24 cellular contexts compared by ENCODE assay signal in genomic region chr3:55264933-55265332, GRCh38.
DNase-seq lines count a peak whose midpoint lies in the region; ATAC-seq and TF ChIP-seq lines count a peak whose summit lies in the region.
"Had no signal": no experiment of that assay in that cellular context is flagged by ENCODE, and none has a peak within 500 bp of the region (broad histone marks: within the 10 kb centered on the region; RNA-seq: fewer than 3 reads in every experiment).

No MANE protein-coding gene starts in this region.

- H3K9me3 ChIP-seq in SK-N-SH: no peaks in the 10 kb centered on the region
- H3K9me3 ChIP-seq: MG63, SJSA1 had no signal

- H3K27ac Mint-ChIP-seq in HFFc6: 0 out of 2 replicates have a peak overlapping the region, but pooled peaks have one; percentile 29
- H3K27ac Mint-ChIP-seq: CD4-positive, CD25-positive, alpha-beta regulatory T cell had no signal

- POLR2A ChIA-PET in SK-N-SH (lab: Yijun Ruan, JAX): no interaction called here

- no peak for TF ChIP-seq CTCF in HFFc6 (IDR thresholded peaks at IDR 0.05)
- no peak for TF ChIP-seq CTCF in SK-N-SH (IDR thresholded peaks at IDR 0.05)
- no peak for TF ChIP-seq CTCF in fibroblast of mammary gland (conservative IDR thresholded peaks at IDR 0.05; ENCODE audit: control insufficient read depth, insufficient read depth, low read depth, low read length)

- peaks cover 8% of the 10 kb centered on the region for H3K9me3 Mint-ChIP-seq in HFFc6

- peak overlapping the region; percentile 10; the same call in 1 of the 2 replicates for H3K4me2 ChIP-seq in SK-N-SH
- H3K4me2 ChIP-seq: PC-9 had no signal

- peaks cover 56% of the 10 kb centered on the region for H3K4me1 Mint-ChIP-seq in HFFc6 (ENCODE audit: low read depth)
- H3K4me1 Mint-ChIP-seq: CD4-positive, CD25-positive, alpha-beta regulatory T cell had no signal

- DNase-seq in AG20443 (ENCODE audit: low spot score) (peak; percentile 15), HFFc6 (no peak), SK-N-SH (no peak), fibroblast of mammary gland (ENCODE audit: low read depth) (peak; percentile 36), NK-92 (lab: John Stamatoyannopoulos, UW; ENCODE audit: unreplicated experiment) (no peak)
- no peak for DNase-seq in stimulated activated CD4-positive, alpha-beta T cell treated with anti-CD3 and anti-CD28 coated beads, Interleukin-1b, Interleukin-23, amount 100 ng/mL, for 48 hours
- DNase-seq: CD4-positive, CD25-positive, alpha-beta regulatory T cell; GF-D8; Kasumi-1; MG63; NCI-H1105 treated with DMSO at 0.1 percent for 48 hours; NCI-H2029; NCI-H446; NCI-H526; NCI-H82; PC-9; Right ventricle myocardium superior; RPMI8226 had no signal

- no peak for ATAC-seq in GM19467 (IDR thresholded peaks at IDR 0.05; ENCODE audit: unreplicated experiment)
- no peak for ATAC-seq in activated CD4-positive, CD25-positive, alpha-beta regulatory T cell treated with anti-CD3 and anti-CD28 coated beads, Interleukin-2, amount 50 U/mL, for 24 hours
- ATAC-seq: HepG2, K562 had no signal

- TF ChIP-seq EP300 in SK-N-SH (IDR thresholded peaks at IDR 0.05; ENCODE audit: borderline replicate concordance in 1 of 2, low read depth in 1 of 2, low read length in 1 of 2): no peak

- peak overlapping the region; percentile 17 to 46 for H3K27ac ChIP-seq in SK-N-SH (ENCODE audit: low read depth in 2 of 2, low read length in 1 of 2)
- H3K27ac ChIP-seq: 22Rv1, PC-9, SJSA1 had no signal

- H3F3A ChIP-seq in SK-N-SH (replicated peaks; ENCODE audit: insufficient read depth): peaks cover 7% of the 10 kb centered on the region

- no peaks in the 10 kb centered on the region for H3K27me3 ChIP-seq in SK-N-SH (ENCODE audit: insufficient read depth)
- H3K27me3 ChIP-seq: MG63, SJSA1 had no signal

- WGBS in SK-N-SH (ENCODE audit: low lambda C conversion rate): 57% methylated on average over 3 of the region's 3 CpGs

- no peak overlapping the region; the same call in 1 of the 2 replicates for H2AFZ ChIP-seq in SK-N-SH (ENCODE audit: low read depth)
- H2AFZ ChIP-seq: PC-9 had no signal

- no peaks in the 10 kb centered on the region for H3K79me2 ChIP-seq in SK-N-SH (ENCODE audit: insufficient read depth)

- H3K27me3 Mint-ChIP-seq in HFFc6 (ENCODE audit: insufficient read depth): no peaks in the 10 kb centered on the region; the same call in 1 of the 2 replicates
- H3K27me3 Mint-ChIP-seq: CD4-positive, CD25-positive, alpha-beta regulatory T cell had no signal

- CTCF ChIA-PET in SK-N-SH (lab: Yijun Ruan, JAX): no interaction called here

- no peak overlapping the region for H3K9ac ChIP-seq in SK-N-SH

- peaks cover 18% of the 10 kb centered on the region for H3K36me3 Mint-ChIP-seq in HFFc6 (ENCODE audit: low read depth)
- H3K36me3 Mint-ChIP-seq: CD4-positive, CD25-positive, alpha-beta regulatory T cell had no signal

- H3K36me3 ChIP-seq in SK-N-SH (replicated peaks in 1 of 2; ENCODE audit: control insufficient read depth in 1 of 2, insufficient read depth in 2 of 2, low read length in 1 of 2): no peaks in the 10 kb centered on the region
- H3K36me3 ChIP-seq: MG63, SJSA1 had no signal

- H3K4me3 ChIP-seq in SK-N-SH (ENCODE audit: low read depth in 2 of 2, low read length in 1 of 2) (no peak overlapping the region), fibroblast of mammary gland (ENCODE audit: control insufficient read depth, low read depth, low read length) (no peak overlapping the region)
- H3K4me3 ChIP-seq: K562, MG63, PC-9, SJSA1 had no signal

- H3K4me3 Mint-ChIP-seq in HFFc6: no peak overlapping the region
- H3K4me3 Mint-ChIP-seq: CD4-positive, CD25-positive, alpha-beta regulatory T cell had no signal

- no peak for TF ChIP-seq RAD21 in SK-N-SH (IDR thresholded peaks at IDR 0.05; ENCODE audit: low read length)

- no peaks in the 10 kb centered on the region for H4K20me1 ChIP-seq in SK-N-SH (ENCODE audit: insufficient read depth)

- peaks cover 0 to 5% of the 10 kb centered on the region in 2 experiments; a peak in 2 of 4 replicates for H3K4me1 ChIP-seq in SK-N-SH (ENCODE audit: control insufficient read depth in 1 of 2, insufficient read depth in 2 of 2, low read depth in 1 of 2, low read length in 1 of 2)

- no peaks in the 10 kb centered on the region for H3K9me2 ChIP-seq in SK-N-SH

TF ChIP-seq in SK-N-SH, 30 proteins besides CTCF, POLR2A, EP300 and RAD21:
- no peak for TF ChIP-seq GATA2 (CRISPR knock-in tag; IDR thresholded peaks at IDR 0.05)
- TF ChIP-seq SIN3A (IDR thresholded peaks at IDR 0.05; ENCODE audit: borderline replicate concordance, low read depth, low read length): no peak
- TF ChIP-seq RCOR1 (IDR thresholded peaks at IDR 0.05; ENCODE audit: low read length): no peak
- no peak for TF ChIP-seq RFX5 (IDR thresholded peaks at IDR 0.05; ENCODE audit: low read length)
- TF ChIP-seq TCF12 (IDR thresholded peaks at IDR 0.05): no peak
- TF ChIP-seq USF1 (IDR thresholded peaks at IDR 0.05; ENCODE audit: borderline replicate concordance, low read depth): no peak
- no peak for TF ChIP-seq MEF2A (IDR thresholded peaks at IDR 0.05; ENCODE audit: borderline replicate concordance, low read depth)
- TF ChIP-seq POLR2AphosphoS5 (IDR thresholded peaks at IDR 0.05; ENCODE audit: low read depth, low read length): no peak
- TF ChIP-seq NFIC (IDR thresholded peaks at IDR 0.05; ENCODE audit: borderline replicate concordance): no peak
- no peak for TF ChIP-seq MAX (IDR thresholded peaks at IDR 0.05; ENCODE audit: low read depth)
- TF ChIP-seq JUND (IDR thresholded peaks at IDR 0.05): peak; percentile 26; the same call in 1 of the 2 replicates
- TF ChIP-seq FOSL2 (IDR thresholded peaks at IDR 0.05; ENCODE audit: borderline replicate concordance, low read depth): peak; percentile 55; the same call in 1 of the 2 replicates
- no peak for TF ChIP-seq CHD2 (IDR thresholded peaks at IDR 0.05; ENCODE audit: low read length, partially characterized antibody)
- TF ChIP-seq TAF1 (IDR thresholded peaks at IDR 0.05; ENCODE audit: borderline replicate concordance, low read depth, low read length): no peak
- no peak for TF ChIP-seq NRF1 (IDR thresholded peaks at IDR 0.05; ENCODE audit: low read depth, low read length)
- no peak for TF ChIP-seq REST (IDR thresholded peaks at IDR 0.05; ENCODE audit: low read depth, low read length)
- 0 out of 2 replicates have a peak, but pooled peaks have one; percentile 13 for TF ChIP-seq PBX3 (IDR thresholded peaks at IDR 0.05)
- TF ChIP-seq GABPA (IDR thresholded peaks at IDR 0.05; ENCODE audit: low read depth): no peak

Comparison
In these comparisons a context has a peak if more than half of its experiments do, and no peak if none do; other contexts are left out.
1. DNase-seq: peak in AG20443 (single experiment) and fibroblast of mammary gland (single experiment); none in HFFc6 (single experiment), SK-N-SH (single experiment), stimulated activated CD4-positive, alpha-beta T cell treated with anti-CD3 and anti-CD28 coated beads, Interleukin-1b, Interleukin-23, amount 100 ng/mL, for 48 hours (single experiment) and NK-92 (single experiment).